38 cellular contexts compared by ENCODE assay signal in genomic region chr11:134768463-134768862, GRCh38.
"Had no signal": no experiment of that assay in that cellular context is flagged by ENCODE, and none has a peak within 500 bp of the region (broad histone marks: within the 10 kb centered on the region; RNA-seq: fewer than 3 reads in every experiment).

No MANE protein-coding gene starts in this region.

- H3K27ac Mint-ChIP-seq: activated naive CD4-positive, alpha-beta T cell treated with anti-CD3 and anti-CD28 coated beads, Interleukin-2, amount 50 U/mL, for 24 hours; activated naive CD4-positive, alpha-beta T cell treated with anti-CD3 and anti-CD28 coated beads, Interleukin-2, amount 50 U/mL, for 72 hours; activated naive CD8-positive, alpha-beta T cell; activated naive CD8-positive, alpha-beta T cell treated with anti-CD3 and anti-CD28 coated beads for 36 hours; activated naive CD8-positive, alpha-beta T cell treated with anti-CD3 and anti-CD28 coated beads, Interleukin-2, amount 10 ng/mL, durations not matched to agents 7 days and 5 days; activated naive CD8-positive, alpha-beta T cell treated with anti-CD3 and anti-CD28 coated beads, Interleukin-2, amount 50 U/mL, for 24 hours; activated T-cell treated with anti-CD3 and anti-CD28 coated beads, Interleukin-2, amount 50 U/mL, for 24 hours; activated T-cell treated with anti-CD3 and anti-CD28 coated beads, Interleukin-2, amount 50 U/mL, for 72 hours; activated T-helper 1 cell treated with anti-CD3 and anti-CD28 coated beads, Interleukin-12 subunit alpha, Interleukin-12 subunit beta, Interleukin-2, Interleukin-4 antibody, amounts not matched to agents 30 ng/mL and 10 ng/mL and 1 ng/mL, durations not matched to agents 14 hours and 24 hours and 36 hours; activated T-helper 17 cell treated with anti-CD3 and anti-CD28 coated beads, Interleukin-2, amount 50 U/mL, for 72 hours; activated T-helper 2 cell treated with anti-CD3 and anti-CD28 coated beads, Interferon-gamma antibody, Interleukin-2, Interleukin-4, amounts not matched to agents 10 μg/mL and 5 μg/mL and 100 μg/mL, durations not matched to agents 14 hours and 24 hours and 36 hours; brain had no signal

- H3K4me1 ChIP-seq: adrenal gland, ascending aorta, body of pancreas, breast epithelium had no signal

- H3K36me3 Mint-ChIP-seq: activated naive CD8-positive, alpha-beta T cell had no signal

- H3K9me3 ChIP-seq: ascending aorta, body of pancreas had no signal

- H3K4me3 Mint-ChIP-seq: activated naive CD4-positive, alpha-beta T cell treated with anti-CD3 and anti-CD28 coated beads, Interleukin-2, amount 50 U/mL, for 24 hours; activated naive CD8-positive, alpha-beta T cell; activated naive CD8-positive, alpha-beta T cell treated with anti-CD3 and anti-CD28 coated beads for 36 hours; activated naive CD8-positive, alpha-beta T cell treated with anti-CD3 and anti-CD28 coated beads, Interleukin-2, amount 10 ng/mL, durations not matched to agents 7 days and 5 days; activated naive CD8-positive, alpha-beta T cell treated with anti-CD3 and anti-CD28 coated beads, Interleukin-2, amount 50 U/mL, for 24 hours; activated T-cell treated with anti-CD3 and anti-CD28 coated beads, Interleukin-2, amount 50 U/mL, for 24 hours; activated T-cell treated with anti-CD3 and anti-CD28 coated beads, Interleukin-2, amount 50 U/mL, for 4 hours; activated T-cell treated with anti-CD3 and anti-CD28 coated beads, Interleukin-2, amount 50 U/mL, for 72 hours; activated T-helper 1 cell treated with anti-CD3 and anti-CD28 coated beads, Interleukin-12 subunit alpha, Interleukin-12 subunit beta, Interleukin-2, Interleukin-4 antibody, amounts not matched to agents 30 ng/mL and 10 ng/mL and 1 ng/mL, durations not matched to agents 14 hours and 24 hours and 36 hours; activated T-helper 17 cell treated with anti-CD3 and anti-CD28 coated beads, Interleukin-2, amount 50 U/mL, for 72 hours; brain; central memory CD8-positive, alpha-beta T cell had no signal

- ATAC-seq: activated naive CD4-positive, alpha-beta T cell treated with anti-CD3 and anti-CD28 coated beads, Interleukin-2, amount 50 U/mL, for 72 hours; activated naive CD8-positive, alpha-beta T cell treated with anti-CD3 and anti-CD28 coated beads, Interleukin-2, amount 50 U/mL, for 24 hours; activated T-cell treated with anti-CD3 and anti-CD28 coated beads, Interleukin-2, amount 50 U/mL, for 4 hours; activated T-cell treated with anti-CD3 and anti-CD28 coated beads, Interleukin-2, amount 50 U/mL, for 72 hours; activated T-helper 17 cell treated with anti-CD3 and anti-CD28 coated beads, Interleukin-2, amount 50 U/mL, for 72 hours; body of pancreas had no signal

- H3K4me3 ChIP-seq: adrenal gland, ascending aorta, body of pancreas, breast epithelium, cardiac muscle cell had no signal

- DNase-seq: activated effector memory CD4-positive, alpha-beta T cell treated with anti-CD3 and anti-CD28 coated beads, Interleukin-2, amount 50 U/mL, for 16 hours; activated effector memory CD4-positive, alpha-beta T cell treated with Interleukin-2 at 50 U/mL for 16 hours; activated gamma-delta T cell; activated gamma-delta T cell treated with Interleukin-2 at 50 U/mL for 16 hours; activated naive CD4-positive, alpha-beta T cell; activated naive CD4-positive, alpha-beta T cell treated with anti-CD3 and anti-CD28 coated beads, Interleukin-2, amount 50 U/mL, for 16 hours; activated naive CD4-positive, alpha-beta T cell treated with Interleukin-2 at 50 U/mL for 16 hours; activated naive CD8-positive, alpha-beta T cell treated with anti-CD3 and anti-CD28 coated beads for 36 hours; activated naive CD8-positive, alpha-beta T cell treated with anti-CD3 and anti-CD28 coated beads, Interleukin-2, amount 10 ng/mL, durations not matched to agents 7 days and 5 days; activated naive CD8-positive, alpha-beta T cell treated with anti-CD3 and anti-CD28 coated beads, Interleukin-2, amount 50 U/mL, for 24 hours; activated T-cell treated with anti-CD3 and anti-CD28 coated beads, Interleukin-2, amount 50 U/mL, for 1 hour; activated T-cell treated with anti-CD3 and anti-CD28 coated beads, Interleukin-2, amount 50 U/mL, for 24 hours; activated T-cell treated with anti-CD3 and anti-CD28 coated beads, Interleukin-2, amount 50 U/mL, for 4 hours; activated T-cell treated with anti-CD3 and anti-CD28 coated beads, Interleukin-2, amount 50 U/mL, for 48 hours; activated T-cell treated with anti-CD3 and anti-CD28 coated beads, Interleukin-2, amount 50 U/mL, for 72 hours; adrenal gland; amniotic stem cell; amygdala; anterior cingulate cortex; aorta; body of pancreas; brain microvascular endothelial cell; caudate nucleus; central memory CD4-positive, alpha-beta T cell; cerebellar nuclear complex had no signal

- H3K4me1 Mint-ChIP-seq: activated naive CD4-positive, alpha-beta T cell treated with anti-CD3 and anti-CD28 coated beads, Interleukin-2, amount 50 U/mL, for 24 hours; activated naive CD8-positive, alpha-beta T cell treated with anti-CD3 and anti-CD28 coated beads for 36 hours; activated naive CD8-positive, alpha-beta T cell treated with anti-CD3 and anti-CD28 coated beads, Interleukin-2, amount 10 ng/mL, durations not matched to agents 7 days and 5 days; activated naive CD8-positive, alpha-beta T cell treated with anti-CD3 and anti-CD28 coated beads, Interleukin-2, amount 50 U/mL, for 24 hours; activated T-helper 17 cell treated with anti-CD3 and anti-CD28 coated beads, Interleukin-2, amount 50 U/mL, for 72 hours; central memory CD8-positive, alpha-beta T cell had no signal

- FAIRE-seq: astrocyte, bronchial epithelial cell had no signal

- H3K36me3 ChIP-seq: adrenal gland, ascending aorta, brain microvascular endothelial cell, breast epithelium, cardiac muscle cell had no signal

- H3K27ac ChIP-seq: adrenal gland, ascending aorta, body of pancreas, brain microvascular endothelial cell, breast epithelium, cardiac muscle cell had no signal

- H3K27me3 ChIP-seq: adrenal gland, ascending aorta, body of pancreas, brain microvascular endothelial cell, breast epithelium, cardiac muscle cell had no signal
